Comparison of ENCODE assay signal across 1 cellular context in genomic region chr4:154425514-154425913, GRCh38.
TF ChIP-seq lines count a peak whose summit lies in the region.

No MANE protein-coding gene starts in this region.

TF ChIP-seq in GM12878, 131 proteins besides CTCF, POLR2A, EP300 and RAD21 (continued from another document and continues in another):
- TF ChIP-seq, protein P1, sequence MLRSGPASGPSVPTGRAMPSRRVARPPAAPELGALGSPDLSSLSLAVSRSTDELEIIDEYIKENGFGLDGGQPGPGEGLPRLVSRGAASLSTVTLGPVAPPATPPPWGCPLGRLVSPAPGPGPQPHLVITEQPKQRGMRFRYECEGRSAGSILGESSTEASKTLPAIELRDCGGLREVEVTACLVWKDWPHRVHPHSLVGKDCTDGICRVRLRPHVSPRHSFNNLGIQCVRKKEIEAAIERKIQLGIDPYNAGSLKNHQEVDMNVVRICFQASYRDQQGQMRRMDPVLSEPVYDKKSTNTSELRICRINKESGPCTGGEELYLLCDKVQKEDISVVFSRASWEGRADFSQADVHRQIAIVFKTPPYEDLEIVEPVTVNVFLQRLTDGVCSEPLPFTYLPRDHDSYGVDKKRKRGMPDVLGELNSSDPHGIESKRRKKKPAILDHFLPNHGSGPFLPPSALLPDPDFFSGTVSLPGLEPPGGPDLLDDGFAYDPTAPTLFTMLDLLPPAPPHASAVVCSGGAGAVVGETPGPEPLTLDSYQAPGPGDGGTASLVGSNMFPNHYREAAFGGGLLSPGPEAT (IDR thresholded peaks at IDR 0.05; ENCODE audit: low read depth), result no peak
- TF ChIP-seq RB1 (IDR thresholded peaks at IDR 0.05; ENCODE audit: borderline replicate concordance) (no peak), ZNF274 (IDR thresholded peaks at IDR 0.05; ENCODE audit: insufficient read depth, insufficient read length) (no peak), MEF2B (IDR thresholded peaks at IDR 0.05; ENCODE audit: partially characterized antibody, poor library complexity, severe bottlenecking) (peak; percentile 12), LARP7 (IDR thresholded peaks at IDR 0.05) (no peak), BACH1 (IDR thresholded peaks at IDR 0.05; ENCODE audit: borderline replicate concordance) (no peak), E4F1 (IDR thresholded peaks at IDR 0.05; ENCODE audit: borderline replicate concordance, partially characterized antibody) (no peak), USF1 (IDR thresholded peaks at IDR 0.05; ENCODE audit: borderline replicate concordance, extremely low read length, insufficient read depth, low read depth, low read length) (no peak), BRCA1 (IDR thresholded peaks at IDR 0.05; ENCODE audit: low read depth, low read length) (no peak), MAX (IDR thresholded peaks at IDR 0.05; ENCODE audit: low read depth, low read length) (no peak), GABPA (IDR thresholded peaks at IDR 0.05; ENCODE audit: low read depth) (no peak), POLR2AphosphoS2 (IDR thresholded peaks at IDR 0.05; ENCODE audit: low read depth, low read length) (no peak), NFIC (IDR thresholded peaks at IDR 0.05; ENCODE audit: low read depth, low read length) (no peak), TBL1XR1 (IDR thresholded peaks at IDR 0.05; ENCODE audit: low read depth, low read length) (no peak), RELA (IDR thresholded peaks at IDR 0.05; ENCODE audit: borderline replicate concordance, partially characterized antibody) (no peak), SPI1 (IDR thresholded peaks at IDR 0.05; ENCODE audit: borderline replicate concordance, insufficient read depth, low read depth, low read length) (no peak), BCL11A (IDR thresholded peaks at IDR 0.05; ENCODE audit: low read depth, low read length) (peak; percentile 35; the same call in 1 of the 2 replicates), CREB1 (IDR thresholded peaks at IDR 0.05; ENCODE audit: low read depth) (no peak), STAT3 (IDR thresholded peaks at IDR 0.05; ENCODE audit: low read depth, low read length) (no peak), ZZZ3 (IDR thresholded peaks at IDR 0.05; ENCODE audit: control insufficient read depth, insufficient read length, low read depth) (no peak), HDAC6 (IDR thresholded peaks at IDR 0.05; ENCODE audit: unreplicated experiment) (no peak), SMARCA5 (IDR thresholded peaks at IDR 0.05) (no peak), MTA2 (IDR thresholded peaks at IDR 0.05; ENCODE audit: low read depth) (peak; percentile 98), ZBTB40 (IDR thresholded peaks at IDR 0.05; ENCODE audit: borderline replicate concordance) (no peak), KDM1A (IDR thresholded peaks at IDR 0.05; ENCODE audit: borderline replicate concordance) (no peak), IKZF2 (IDR thresholded peaks at IDR 0.05) (peak in 1 of 2 experiments; percentile 30; a peak in 2 of 4 replicates), NRF1 (conservative IDR thresholded peaks at IDR 0.05; ENCODE audit: low read depth, low read length) (no peak), E2F4 (IDR thresholded peaks at IDR 0.05; ENCODE audit: low read depth, low read length) (no peak), ATF2 (IDR thresholded peaks at IDR 0.05; ENCODE audit: low read length) (no peak), NR2C1 (IDR thresholded peaks at IDR 0.05) (no peak), SREBF2 (IDR thresholded peaks at IDR 0.05; ENCODE audit: low read length) (no peak), SIN3A (IDR thresholded peaks at IDR 0.05; ENCODE audit: low read depth, low read length) (no peak), IKZF1 (conservative IDR thresholded peaks at IDR 0.05) (peak; percentile 43; the same call in 1 of the 2 replicates)
- TF ChIP-seq, protein P2, sequence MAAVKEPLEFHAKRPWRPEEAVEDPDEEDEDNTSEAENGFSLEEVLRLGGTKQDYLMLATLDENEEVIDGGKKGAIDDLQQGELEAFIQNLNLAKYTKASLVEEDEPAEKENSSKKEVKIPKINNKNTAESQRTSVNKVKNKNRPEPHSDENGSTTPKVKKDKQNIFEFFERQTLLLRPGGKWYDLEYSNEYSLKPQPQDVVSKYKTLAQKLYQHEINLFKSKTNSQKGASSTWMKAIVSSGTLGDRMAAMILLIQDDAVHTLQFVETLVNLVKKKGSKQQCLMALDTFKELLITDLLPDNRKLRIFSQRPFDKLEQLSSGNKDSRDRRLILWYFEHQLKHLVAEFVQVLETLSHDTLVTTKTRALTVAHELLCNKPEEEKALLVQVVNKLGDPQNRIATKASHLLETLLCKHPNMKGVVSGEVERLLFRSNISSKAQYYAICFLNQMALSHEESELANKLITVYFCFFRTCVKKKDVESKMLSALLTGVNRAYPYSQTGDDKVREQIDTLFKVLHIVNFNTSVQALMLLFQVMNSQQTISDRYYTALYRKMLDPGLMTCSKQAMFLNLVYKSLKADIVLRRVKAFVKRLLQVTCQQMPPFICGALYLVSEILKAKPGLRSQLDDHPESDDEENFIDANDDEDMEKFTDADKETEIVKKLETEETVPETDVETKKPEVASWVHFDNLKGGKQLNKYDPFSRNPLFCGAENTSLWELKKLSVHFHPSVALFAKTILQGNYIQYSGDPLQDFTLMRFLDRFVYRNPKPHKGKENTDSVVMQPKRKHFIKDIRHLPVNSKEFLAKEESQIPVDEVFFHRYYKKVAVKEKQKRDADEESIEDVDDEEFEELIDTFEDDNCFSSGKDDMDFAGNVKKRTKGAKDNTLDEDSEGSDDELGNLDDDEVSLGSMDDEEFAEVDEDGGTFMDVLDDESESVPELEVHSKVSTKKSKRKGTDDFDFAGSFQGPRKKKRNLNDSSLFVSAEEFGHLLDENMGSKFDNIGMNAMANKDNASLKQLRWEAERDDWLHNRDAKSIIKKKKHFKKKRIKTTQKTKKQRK (IDR thresholded peaks at IDR 0.05; ENCODE audit: low read depth, low read length), result no peak
- TF ChIP-seq, protein P3, sequence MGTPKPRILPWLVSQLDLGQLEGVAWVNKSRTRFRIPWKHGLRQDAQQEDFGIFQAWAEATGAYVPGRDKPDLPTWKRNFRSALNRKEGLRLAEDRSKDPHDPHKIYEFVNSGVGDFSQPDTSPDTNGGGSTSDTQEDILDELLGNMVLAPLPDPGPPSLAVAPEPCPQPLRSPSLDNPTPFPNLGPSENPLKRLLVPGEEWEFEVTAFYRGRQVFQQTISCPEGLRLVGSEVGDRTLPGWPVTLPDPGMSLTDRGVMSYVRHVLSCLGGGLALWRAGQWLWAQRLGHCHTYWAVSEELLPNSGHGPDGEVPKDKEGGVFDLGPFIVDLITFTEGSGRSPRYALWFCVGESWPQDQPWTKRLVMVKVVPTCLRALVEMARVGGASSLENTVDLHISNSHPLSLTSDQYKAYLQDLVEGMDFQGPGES (IDR thresholded peaks at IDR 0.05), result no peak
- TF ChIP-seq, protein P4, sequence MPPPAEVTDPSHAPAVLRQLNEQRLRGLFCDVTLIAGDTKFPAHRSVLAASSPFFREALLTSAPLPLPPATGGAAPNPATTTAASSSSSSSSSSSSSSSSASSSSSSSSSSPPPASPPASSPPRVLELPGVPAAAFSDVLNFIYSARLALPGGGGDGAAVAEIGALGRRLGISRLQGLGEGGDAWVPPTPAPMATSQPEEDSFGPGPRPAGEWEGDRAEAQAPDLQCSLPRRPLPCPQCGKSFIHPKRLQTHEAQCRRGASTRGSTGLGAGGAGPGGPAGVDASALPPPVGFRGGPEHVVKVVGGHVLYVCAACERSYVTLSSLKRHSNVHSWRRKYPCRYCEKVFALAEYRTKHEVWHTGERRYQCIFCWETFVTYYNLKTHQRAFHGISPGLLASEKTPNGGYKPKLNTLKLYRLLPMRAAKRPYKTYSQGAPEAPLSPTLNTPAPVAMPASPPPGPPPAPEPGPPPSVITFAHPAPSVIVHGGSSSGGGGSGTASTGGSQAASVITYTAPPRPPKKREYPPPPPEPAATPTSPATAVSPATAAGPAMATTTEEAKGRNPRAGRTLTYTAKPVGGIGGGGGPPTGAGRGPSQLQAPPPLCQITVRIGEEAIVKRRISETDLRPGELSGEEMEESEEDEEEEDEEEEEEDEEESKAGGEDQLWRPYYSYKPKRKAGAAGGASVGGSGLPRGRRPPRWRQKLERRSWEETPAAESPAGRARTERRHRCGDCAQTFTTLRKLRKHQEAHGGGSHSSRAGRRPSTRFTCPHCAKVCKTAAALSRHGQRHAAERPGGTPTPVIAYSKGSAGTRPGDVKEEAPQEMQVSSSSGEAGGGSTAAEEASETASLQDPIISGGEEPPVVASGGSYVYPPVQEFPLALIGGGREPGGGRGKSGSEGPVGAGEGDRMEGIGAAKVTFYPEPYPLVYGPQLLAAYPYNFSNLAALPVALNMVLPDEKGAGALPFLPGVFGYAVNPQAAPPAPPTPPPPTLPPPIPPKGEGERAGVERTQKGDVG (CRISPR knock-in tag; IDR thresholded peaks at IDR 0.05), result no peak
